In the genomic region with DNA sequence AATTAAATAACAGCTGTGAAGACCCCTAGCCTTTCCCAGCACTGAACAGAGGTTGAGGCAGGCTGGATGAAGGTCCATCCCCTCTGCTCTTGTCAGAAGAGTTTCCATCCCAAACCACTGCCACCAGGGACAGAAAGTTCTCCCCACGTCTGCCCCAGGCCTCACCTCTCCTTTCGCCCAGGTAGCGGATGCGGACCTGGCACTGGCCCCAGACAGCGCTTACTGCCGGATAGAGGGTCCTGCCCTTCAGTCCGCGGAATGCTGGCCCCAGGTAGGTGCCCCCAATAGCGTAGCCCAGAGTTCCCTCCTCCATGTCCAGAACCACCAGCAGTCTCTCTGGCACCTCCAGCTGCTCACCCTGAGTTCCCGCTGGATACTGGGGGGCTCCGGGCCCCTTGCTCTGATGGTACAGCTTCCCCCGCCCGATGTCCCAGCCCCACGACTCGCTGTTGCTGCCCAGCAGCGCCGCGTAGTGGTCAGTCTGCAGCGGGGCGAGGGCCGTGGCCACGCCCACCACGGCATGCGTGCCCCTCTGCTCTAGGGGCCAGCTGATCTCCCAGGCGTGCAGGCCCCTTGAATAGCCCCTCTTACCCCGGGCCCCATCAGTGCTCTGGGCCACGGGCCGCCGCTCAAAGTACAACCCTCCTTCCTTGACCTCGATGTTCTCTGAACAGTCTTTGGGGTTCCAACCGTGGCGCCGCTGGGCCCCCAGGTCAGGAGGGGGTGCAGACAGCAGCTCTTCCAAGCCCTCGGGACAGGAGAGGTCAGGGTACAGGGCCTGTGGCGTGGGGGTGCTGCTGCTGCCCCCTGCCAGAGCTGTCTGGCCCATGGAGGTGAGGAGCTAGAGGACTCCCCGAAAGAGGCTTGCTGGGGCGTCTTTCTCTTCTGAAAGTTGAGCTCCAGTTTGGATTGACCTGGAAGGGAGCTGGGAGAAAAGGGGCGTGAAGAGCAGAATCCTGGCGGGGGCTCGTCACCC, we compare ENCODE assay signal across 1 cellular context.
A peak's percentile ranks its signal among the peaks of the same experiment; 100 is the strongest.
TF ChIP-seq lines count a peak whose summit lies in the region.

No MANE protein-coding gene starts in this region.

TF ChIP-seq in HepG2, 621 proteins besides CTCF, POLR2A, EP300 and RAD21 (continued from another document and continues in another):
- TF ChIP-seq, protein P1, sequence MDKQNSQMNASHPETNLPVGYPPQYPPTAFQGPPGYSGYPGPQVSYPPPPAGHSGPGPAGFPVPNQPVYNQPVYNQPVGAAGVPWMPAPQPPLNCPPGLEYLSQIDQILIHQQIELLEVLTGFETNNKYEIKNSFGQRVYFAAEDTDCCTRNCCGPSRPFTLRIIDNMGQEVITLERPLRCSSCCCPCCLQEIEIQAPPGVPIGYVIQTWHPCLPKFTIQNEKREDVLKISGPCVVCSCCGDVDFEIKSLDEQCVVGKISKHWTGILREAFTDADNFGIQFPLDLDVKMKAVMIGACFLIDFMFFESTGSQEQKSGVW (CRISPR knock-in tag; IDR thresholded peaks at IDR 0.05; ENCODE audit: borderline replicate concordance) = no peak
- TF ChIP-seq, protein P2, sequence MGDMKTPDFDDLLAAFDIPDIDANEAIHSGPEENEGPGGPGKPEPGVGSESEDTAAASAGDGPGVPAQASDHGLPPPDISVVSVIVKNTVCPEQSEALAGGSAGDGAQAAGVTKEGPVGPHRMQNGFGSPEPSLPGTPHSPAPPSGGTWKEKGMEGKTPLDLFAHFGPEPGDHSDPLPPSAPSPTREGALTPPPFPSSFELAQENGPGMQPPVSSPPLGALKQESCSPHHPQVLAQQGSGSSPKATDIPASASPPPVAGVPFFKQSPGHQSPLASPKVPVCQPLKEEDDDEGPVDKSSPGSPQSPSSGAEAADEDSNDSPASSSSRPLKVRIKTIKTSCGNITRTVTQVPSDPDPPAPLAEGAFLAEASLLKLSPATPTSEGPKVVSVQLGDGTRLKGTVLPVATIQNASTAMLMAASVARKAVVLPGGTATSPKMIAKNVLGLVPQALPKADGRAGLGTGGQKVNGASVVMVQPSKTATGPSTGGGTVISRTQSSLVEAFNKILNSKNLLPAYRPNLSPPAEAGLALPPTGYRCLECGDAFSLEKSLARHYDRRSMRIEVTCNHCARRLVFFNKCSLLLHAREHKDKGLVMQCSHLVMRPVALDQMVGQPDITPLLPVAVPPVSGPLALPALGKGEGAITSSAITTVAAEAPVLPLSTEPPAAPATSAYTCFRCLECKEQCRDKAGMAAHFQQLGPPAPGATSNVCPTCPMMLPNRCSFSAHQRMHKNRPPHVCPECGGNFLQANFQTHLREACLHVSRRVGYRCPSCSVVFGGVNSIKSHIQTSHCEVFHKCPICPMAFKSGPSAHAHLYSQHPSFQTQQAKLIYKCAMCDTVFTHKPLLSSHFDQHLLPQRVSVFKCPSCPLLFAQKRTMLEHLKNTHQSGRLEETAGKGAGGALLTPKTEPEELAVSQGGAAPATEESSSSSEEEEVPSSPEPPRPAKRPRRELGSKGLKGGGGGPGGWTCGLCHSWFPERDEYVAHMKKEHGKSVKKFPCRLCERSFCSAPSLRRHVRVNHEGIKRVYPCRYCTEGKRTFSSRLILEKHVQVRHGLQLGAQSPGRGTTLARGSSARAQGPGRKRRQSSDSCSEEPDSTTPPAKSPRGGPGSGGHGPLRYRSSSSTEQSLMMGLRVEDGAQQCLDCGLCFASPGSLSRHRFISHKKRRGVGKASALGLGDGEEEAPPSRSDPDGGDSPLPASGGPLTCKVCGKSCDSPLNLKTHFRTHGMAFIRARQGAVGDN (CRISPR knock-in tag; IDR thresholded peaks at IDR 0.05) = peak; percentile 68
- TF ChIP-seq, protein P3, sequence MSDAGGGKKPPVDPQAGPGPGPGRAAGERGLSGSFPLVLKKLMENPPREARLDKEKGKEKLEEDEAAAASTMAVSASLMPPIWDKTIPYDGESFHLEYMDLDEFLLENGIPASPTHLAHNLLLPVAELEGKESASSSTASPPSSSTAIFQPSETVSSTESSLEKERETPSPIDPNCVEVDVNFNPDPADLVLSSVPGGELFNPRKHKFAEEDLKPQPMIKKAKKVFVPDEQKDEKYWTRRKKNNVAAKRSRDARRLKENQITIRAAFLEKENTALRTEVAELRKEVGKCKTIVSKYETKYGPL (CRISPR knock-in tag; IDR thresholded peaks at IDR 0.05) = 0 out of 2 replicates have a peak, but pooled peaks have one; percentile 51
- no peak for TF ChIP-seq ADNP (CRISPR knock-in tag; IDR thresholded peaks at IDR 0.05)
- TF ChIP-seq TMF1 (CRISPR knock-in tag; IDR thresholded peaks at IDR 0.05; ENCODE audit: low read depth) = peak; percentile 42; the same call in 1 of the 2 replicates
- TF ChIP-seq FOXK2 (IDR thresholded peaks at IDR 0.05) = peak; percentile 20; the same call in 1 of the 2 replicates
- TF ChIP-seq SNRNP70 (IDR thresholded peaks at IDR 0.05; ENCODE audit: low read depth, low read length) = no peak
- TF ChIP-seq, protein P4, sequence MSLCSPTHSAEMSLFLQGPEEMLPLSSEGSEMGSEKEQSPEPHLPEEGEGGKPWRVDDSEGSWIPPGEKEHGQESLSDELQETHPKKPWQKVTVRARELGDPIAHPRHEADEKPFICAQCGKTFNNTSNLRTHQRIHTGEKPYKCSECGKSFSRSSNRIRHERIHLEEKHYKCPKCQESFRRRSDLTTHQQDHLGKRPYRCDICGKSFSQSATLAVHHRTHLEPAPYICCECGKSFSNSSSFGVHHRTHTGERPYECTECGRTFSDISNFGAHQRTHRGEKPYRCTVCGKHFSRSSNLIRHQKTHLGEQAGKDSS (CRISPR knock-in tag; IDR thresholded peaks at IDR 0.05; ENCODE audit: borderline replicate concordance, low read depth) = peak; percentile 78
- TF ChIP-seq RORA (CRISPR knock-in tag; IDR thresholded peaks at IDR 0.05) = no peak
- peak; percentile 70 for TF ChIP-seq STAG1 (CRISPR knock-in tag; IDR thresholded peaks at IDR 0.05)
- peak; percentile 60 for TF ChIP-seq ZFY (CRISPR knock-in tag; IDR thresholded peaks at IDR 0.05)
- TF ChIP-seq, protein P5, sequence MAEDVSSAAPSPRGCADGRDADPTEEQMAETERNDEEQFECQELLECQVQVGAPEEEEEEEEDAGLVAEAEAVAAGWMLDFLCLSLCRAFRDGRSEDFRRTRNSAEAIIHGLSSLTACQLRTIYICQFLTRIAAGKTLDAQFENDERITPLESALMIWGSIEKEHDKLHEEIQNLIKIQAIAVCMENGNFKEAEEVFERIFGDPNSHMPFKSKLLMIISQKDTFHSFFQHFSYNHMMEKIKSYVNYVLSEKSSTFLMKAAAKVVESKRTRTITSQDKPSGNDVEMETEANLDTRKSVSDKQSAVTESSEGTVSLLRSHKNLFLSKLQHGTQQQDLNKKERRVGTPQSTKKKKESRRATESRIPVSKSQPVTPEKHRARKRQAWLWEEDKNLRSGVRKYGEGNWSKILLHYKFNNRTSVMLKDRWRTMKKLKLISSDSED (CRISPR knock-in tag; IDR thresholded peaks at IDR 0.05) = no peak
- TF ChIP-seq, protein P6, sequence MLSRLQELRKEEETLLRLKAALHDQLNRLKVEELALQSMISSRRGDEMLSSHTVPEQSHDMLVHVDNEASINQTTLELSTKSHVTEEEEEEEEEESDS (CRISPR knock-in tag; IDR thresholded peaks at IDR 0.05; ENCODE audit: borderline replicate concordance) = no peak
- no peak for TF ChIP-seq PLRG1 (conservative IDR thresholded peaks at IDR 0.05)
- TF ChIP-seq RCOR2 (CRISPR knock-in tag; IDR thresholded peaks at IDR 0.05) = no peak
- no peak for TF ChIP-seq TGIF2 (CRISPR knock-in tag; IDR thresholded peaks at IDR 0.05)
- no peak for TF ChIP-seq FOSL1 (CRISPR knock-in tag; IDR thresholded peaks at IDR 0.05; ENCODE audit: borderline replicate concordance)
- no peak for TF ChIP-seq HMG20B (CRISPR knock-in tag; conservative IDR thresholded peaks at IDR 0.05)
- no peak for TF ChIP-seq FOXP1 (IDR thresholded peaks at IDR 0.05)
- TF ChIP-seq FOXP1 (CRISPR knock-in tag; IDR thresholded peaks at IDR 0.05) = no peak
- TF ChIP-seq HHEX (CRISPR knock-in tag; IDR thresholded peaks at IDR 0.05) = no peak
- peak; percentile 73; the same call in 1 of the 2 replicates for TF ChIP-seq ZNF788 (CRISPR knock-in tag; IDR thresholded peaks at IDR 0.05; ENCODE audit: borderline replicate concordance)
- no peak for TF ChIP-seq PCBP2 (optimal IDR thresholded peaks at IDR 0.05; ENCODE audit: low read depth, low read length, poor library complexity, severe bottlenecking)
- TF ChIP-seq ZNF121 (CRISPR knock-in tag; IDR thresholded peaks at IDR 0.05) = no peak; the same call in 1 of the 2 replicates
- no peak for TF ChIP-seq KDM6A (CRISPR knock-in tag; IDR thresholded peaks at IDR 0.05; ENCODE audit: low read depth)
- peak; percentile 47; the same call in 1 of the 2 replicates for TF ChIP-seq FOXJ3 (CRISPR knock-in tag; IDR thresholded peaks at IDR 0.05; ENCODE audit: borderline replicate concordance)
- TF ChIP-seq RBM22 (optimal IDR thresholded peaks at IDR 0.05; ENCODE audit: low read length) = no peak
- TF ChIP-seq, protein P7, sequence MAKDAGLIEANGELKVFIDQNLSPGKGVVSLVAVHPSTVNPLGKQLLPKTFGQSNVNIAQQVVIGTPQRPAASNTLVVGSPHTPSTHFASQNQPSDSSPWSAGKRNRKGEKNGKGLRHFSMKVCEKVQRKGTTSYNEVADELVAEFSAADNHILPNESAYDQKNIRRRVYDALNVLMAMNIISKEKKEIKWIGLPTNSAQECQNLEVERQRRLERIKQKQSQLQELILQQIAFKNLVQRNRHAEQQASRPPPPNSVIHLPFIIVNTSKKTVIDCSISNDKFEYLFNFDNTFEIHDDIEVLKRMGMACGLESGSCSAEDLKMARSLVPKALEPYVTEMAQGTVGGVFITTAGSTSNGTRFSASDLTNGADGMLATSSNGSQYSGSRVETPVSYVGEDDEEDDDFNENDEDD (CRISPR knock-in tag; IDR thresholded peaks at IDR 0.05; ENCODE audit: borderline replicate concordance) = peak; percentile 48; the same call in 1 of the 2 replicates
- no peak for TF ChIP-seq NFKBIZ (CRISPR knock-in tag; IDR thresholded peaks at IDR 0.05)
- TF ChIP-seq GABPB1 (CRISPR knock-in tag; IDR thresholded peaks at IDR 0.05) = peak; percentile 71
- TF ChIP-seq SETDB1 (CRISPR knock-in tag; IDR thresholded peaks at IDR 0.05; ENCODE audit: borderline replicate concordance) = no peak
- TF ChIP-seq, protein P8, sequence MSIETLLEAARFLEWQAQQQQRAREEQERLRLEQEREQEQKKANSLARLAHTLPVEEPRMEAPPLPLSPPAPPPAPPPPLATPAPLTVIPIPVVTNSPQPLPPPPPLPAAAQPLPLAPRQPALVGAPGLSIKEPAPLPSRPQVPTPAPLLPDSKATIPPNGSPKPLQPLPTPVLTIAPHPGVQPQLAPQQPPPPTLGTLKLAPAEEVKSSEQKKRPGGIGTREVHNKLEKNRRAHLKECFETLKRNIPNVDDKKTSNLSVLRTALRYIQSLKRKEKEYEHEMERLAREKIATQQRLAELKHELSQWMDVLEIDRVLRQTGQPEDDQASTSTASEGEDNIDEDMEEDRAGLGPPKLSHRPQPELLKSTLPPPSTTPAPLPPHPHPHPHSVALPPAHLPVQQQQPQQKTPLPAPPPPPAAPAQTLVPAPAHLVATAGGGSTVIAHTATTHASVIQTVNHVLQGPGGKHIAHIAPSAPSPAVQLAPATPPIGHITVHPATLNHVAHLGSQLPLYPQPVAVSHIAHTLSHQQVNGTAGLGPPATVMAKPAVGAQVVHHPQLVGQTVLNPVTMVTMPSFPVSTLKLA (IDR thresholded peaks at IDR 0.05) = peak; percentile 59
- no peak for TF ChIP-seq LCORL (IDR thresholded peaks at IDR 0.05)
- TF ChIP-seq LCORL (CRISPR knock-in tag; IDR thresholded peaks at IDR 0.05) = peak; percentile 57
- TF ChIP-seq, protein P9, sequence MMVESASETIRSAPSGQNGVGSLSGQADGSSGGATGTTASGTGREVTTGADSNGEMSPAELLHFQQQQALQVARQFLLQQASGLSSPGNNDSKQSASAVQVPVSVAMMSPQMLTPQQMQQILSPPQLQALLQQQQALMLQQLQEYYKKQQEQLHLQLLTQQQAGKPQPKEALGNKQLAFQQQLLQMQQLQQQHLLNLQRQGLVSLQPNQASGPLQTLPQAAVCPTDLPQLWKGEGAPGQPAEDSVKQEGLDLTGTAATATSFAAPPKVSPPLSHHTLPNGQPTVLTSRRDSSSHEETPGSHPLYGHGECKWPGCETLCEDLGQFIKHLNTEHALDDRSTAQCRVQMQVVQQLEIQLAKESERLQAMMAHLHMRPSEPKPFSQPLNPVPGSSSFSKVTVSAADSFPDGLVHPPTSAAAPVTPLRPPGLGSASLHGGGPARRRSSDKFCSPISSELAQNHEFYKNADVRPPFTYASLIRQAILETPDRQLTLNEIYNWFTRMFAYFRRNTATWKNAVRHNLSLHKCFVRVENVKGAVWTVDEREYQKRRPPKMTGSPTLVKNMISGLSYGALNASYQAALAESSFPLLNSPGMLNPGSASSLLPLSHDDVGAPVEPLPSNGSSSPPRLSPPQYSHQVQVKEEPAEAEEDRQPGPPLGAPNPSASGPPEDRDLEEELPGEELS (CRISPR knock-in tag; IDR thresholded peaks at IDR 0.05) = no peak; the same call in 1 of the 2 replicates
- TF ChIP-seq ZNF841 (CRISPR knock-in tag; IDR thresholded peaks at IDR 0.05; ENCODE audit: borderline replicate concordance) = 0 out of 2 replicates have a peak, but pooled peaks have one; percentile 49
- TF ChIP-seq RBFOX2 (IDR thresholded peaks at IDR 0.05; ENCODE audit: low read depth, low read length) = peak; percentile 88
- TF ChIP-seq RARG (CRISPR knock-in tag; IDR thresholded peaks at IDR 0.05; ENCODE audit: low read depth) = no peak
- TF ChIP-seq CBX1 (IDR thresholded peaks at IDR 0.05; ENCODE audit: low read depth) = no peak
- no peak for TF ChIP-seq TAF1 (CRISPR knock-in tag; IDR thresholded peaks at IDR 0.05)
- TF ChIP-seq ZNF446 (CRISPR knock-in tag; IDR thresholded peaks at IDR 0.05) = no peak
- TF ChIP-seq KLF16 (CRISPR knock-in tag; IDR thresholded peaks at IDR 0.05) = peak in 1 of 2 experiments; percentile 63; a peak in 1 of 4 replicates
- TF ChIP-seq ZNF660 (CRISPR knock-in tag; IDR thresholded peaks at IDR 0.05; ENCODE audit: borderline replicate concordance, low read depth) = no peak
- TF ChIP-seq MED13 (CRISPR knock-in tag; IDR thresholded peaks at IDR 0.05) = no peak
- TF ChIP-seq ZNF430 (CRISPR knock-in tag; IDR thresholded peaks at IDR 0.05) = no peak; the same call in 1 of the 2 replicates
- peak; percentile 71; the same call in 1 of the 2 replicates for TF ChIP-seq RXRA (CRISPR knock-in tag; IDR thresholded peaks at IDR 0.05)
- no peak for TF ChIP-seq ARNT (IDR thresholded peaks at IDR 0.05)
- TF ChIP-seq CEBPB (IDR thresholded peaks at IDR 0.05; ENCODE audit: borderline replicate concordance, low read depth, low read length) = no peak
- TF ChIP-seq REPIN1 (CRISPR knock-in tag; IDR thresholded peaks at IDR 0.05; ENCODE audit: borderline replicate concordance, low read depth) = peak; percentile 82
- no peak for TF ChIP-seq NFKB2 (CRISPR knock-in tag; IDR thresholded peaks at IDR 0.05; ENCODE audit: borderline replicate concordance)
- TF ChIP-seq, protein P10, sequence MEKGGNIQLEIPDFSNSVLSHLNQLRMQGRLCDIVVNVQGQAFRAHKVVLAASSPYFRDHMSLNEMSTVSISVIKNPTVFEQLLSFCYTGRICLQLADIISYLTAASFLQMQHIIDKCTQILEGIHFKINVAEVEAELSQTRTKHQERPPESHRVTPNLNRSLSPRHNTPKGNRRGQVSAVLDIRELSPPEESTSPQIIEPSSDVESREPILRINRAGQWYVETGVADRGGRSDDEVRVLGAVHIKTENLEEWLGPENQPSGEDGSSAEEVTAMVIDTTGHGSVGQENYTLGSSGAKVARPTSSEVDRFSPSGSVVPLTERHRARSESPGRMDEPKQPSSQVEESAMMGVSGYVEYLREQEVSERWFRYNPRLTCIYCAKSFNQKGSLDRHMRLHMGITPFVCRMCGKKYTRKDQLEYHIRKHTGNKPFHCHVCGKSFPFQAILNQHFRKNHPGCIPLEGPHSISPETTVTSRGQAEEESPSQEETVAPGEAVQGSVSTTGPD (CRISPR knock-in tag; IDR thresholded peaks at IDR 0.05) = no peak
- no peak for TF ChIP-seq ZNF720 (CRISPR knock-in tag; IDR thresholded peaks at IDR 0.05)
